17 cellular contexts compared by ENCODE assay signal in the genomic region with DNA sequence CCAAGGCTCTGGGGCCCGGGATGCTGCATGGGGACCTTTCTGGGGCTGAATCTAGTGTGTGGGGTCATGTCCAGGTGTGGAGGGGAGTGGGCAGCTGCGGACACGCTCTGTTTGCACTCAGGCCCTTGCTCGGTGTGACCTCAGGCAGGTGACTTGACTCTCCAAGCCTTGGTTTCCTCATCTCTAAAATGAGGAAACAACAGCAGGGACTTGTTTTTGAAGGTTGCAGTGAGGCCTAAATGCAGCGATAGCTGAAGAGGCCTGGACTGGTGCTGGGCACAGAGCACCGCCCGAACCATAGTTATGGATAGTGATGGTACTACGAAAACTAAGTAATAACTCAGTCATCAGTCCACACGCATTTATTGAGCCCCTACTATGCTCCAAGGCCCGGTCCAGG.
DNase-seq lines count a peak whose midpoint lies in the region; TF ChIP-seq lines count a peak whose summit lies in the region.
"Had no signal": no experiment of that assay in that cellular context is flagged by ENCODE, and none has a peak within 500 bp of the region (broad histone marks: within the 10 kb centered on the region; RNA-seq: fewer than 3 reads in every experiment).

No MANE protein-coding gene starts in this region.

- H3K23ac ChIP-seq in trophoblast cell (ENCODE audit: low read length): no peak overlapping the region

- no peak overlapping the region for H3K9ac ChIP-seq in trophoblast cell (ENCODE audit: low read length)

- H3K36me3 Mint-ChIP-seq in CD14-positive monocyte (peaks cover 3 to 5% of the 10 kb centered on the region in 2 donors), immature natural killer cell (peaks cover 5 to 9% (median 7%) of the 10 kb centered on the region in 3 donors)

- H3K4me1 Mint-ChIP-seq in CD14-positive monocyte (peaks cover 28% of the 10 kb centered on the region), immature natural killer cell (peaks cover 57 to 82% of the 10 kb centered on the region in 2 donors)

- H3K27ac ChIP-seq in HL-60 (replicated peaks): peak overlapping the region; percentile 55
- no peak overlapping the region for H3K27ac ChIP-seq in trophoblast cell (ENCODE audit: low read depth, low read length)
- H3K27ac ChIP-seq: SJSA1 had no signal

- H3K9me3 Mint-ChIP-seq in CD14-positive monocyte: peaks cover 0 to 2% (median 0%) of the 10 kb centered on the region in 7 donors
- no peaks in the 10 kb centered on the region for H3K9me3 Mint-ChIP-seq in immature natural killer cell

- WGBS in trophoblast cell (ENCODE audit: extremely low coverage, insufficient coverage, insufficient read length): no CpG with 5 or more reads among the region's 10 CpGs

- no peak overlapping the region for H2BK5ac ChIP-seq in trophoblast cell (ENCODE audit: low read depth, low read length, poor library complexity)

- no peak overlapping the region for H2BK120ac ChIP-seq in trophoblast cell (ENCODE audit: insufficient read depth, low read length, poor library complexity)

- peaks cover 0 to 2% of the 10 kb centered on the region in 2 experiments for H3K36me3 ChIP-seq in trophoblast cell (ENCODE audit: control insufficient read depth in 1 of 2, insufficient read depth in 2 of 2, low read length in 2 of 2)
- H3K36me3 ChIP-seq: SJSA1 had no signal

- H3K27me3 ChIP-seq in HL-60 (ENCODE audit: insufficient read depth, poor library complexity, severe bottlenecking) (no peaks in the 10 kb centered on the region), trophoblast cell (ENCODE audit: insufficient read depth, low read length) (no peaks in the 10 kb centered on the region)
- H3K27me3 ChIP-seq: SJSA1 had no signal

- intact Hi-C loops in CD14-positive monocyte (cut with micrococcal nuclease): no loop called here

- H2AFZ ChIP-seq in trophoblast cell (ENCODE audit: insufficient read depth, low read length, poor library complexity): no peak overlapping the region

- no peak overlapping the region for H3K4me2 ChIP-seq in trophoblast cell (ENCODE audit: low read length)

- peak; percentile 22 for DNase-seq in CD14-positive monocyte (ENCODE audit: low spot score)
- peak in 1 of 2 experiments; percentile 53 for DNase-seq in HL-60 (ENCODE audit: low read depth in 1 of 2, low spot score in 1 of 2)
- DNase-seq in immature natural killer cell: no peak
- DNase-seq in trophoblast cell: no peak
- DNase-seq in Kasumi-1 (lab: John Stamatoyannopoulos, UW): no peak
- no peak for DNase-seq in midbrain (lab: John Stamatoyannopoulos, UW)
- DNase-seq in NCI-H2196 (lab: John Stamatoyannopoulos, UW; ENCODE audit: unreplicated experiment): no peak
- DNase-seq: DND-41, GDM1, KG1, NCI-H1436, NCI-H2029 treated with DMSO at 0.1 percent for 48 hours, NCI-H2171 treated with DMSO at 0.1 percent for 48 hours, NCI-H774, RPMI8226 had no signal

- peaks cover 26% of the 10 kb centered on the region for H3K79me1 ChIP-seq in trophoblast cell (ENCODE audit: low read length)

- H3K9me3 ChIP-seq in trophoblast cell (ENCODE audit: insufficient read depth, low read depth, low read length): no peaks in the 10 kb centered on the region
- H3K9me3 ChIP-seq: SJSA1 had no signal

- no peak overlapping the region for H4K8ac ChIP-seq in trophoblast cell (ENCODE audit: low read depth, low read length)

- no peak overlapping the region for H3K18ac ChIP-seq in trophoblast cell (ENCODE audit: low read length)

- no peak overlapping the region for H2AK5ac ChIP-seq in trophoblast cell (ENCODE audit: low read length)

- no peak overlapping the region for H3K4me3 Mint-ChIP-seq in CD14-positive monocyte
- no peak overlapping the region for H3K4me3 Mint-ChIP-seq in immature natural killer cell
- H3K4me3 Mint-ChIP-seq: B cell had no signal

- H4K91ac ChIP-seq in trophoblast cell (ENCODE audit: low read depth, low read length): peak overlapping the region; percentile 6

- H3K27ac Mint-ChIP-seq in CD14-positive monocyte (no peak overlapping the region), immature natural killer cell (peak overlapping the region in 4 of 6 donors; percentile 57 to 87 (median 62))
- H3K27ac Mint-ChIP-seq: B cell had no signal

- H3K4me1 ChIP-seq in trophoblast cell (ENCODE audit: control insufficient read depth in 1 of 2, insufficient read depth in 2 of 2, low read length in 2 of 2): peaks cover 20 to 23% of the 10 kb centered on the region in 2 experiments
- H3K4me1 ChIP-seq: SJSA1 had no signal

- H2BK12ac ChIP-seq in trophoblast cell (ENCODE audit: low read length): peak overlapping the region; percentile 10

- peaks cover 0 to 2% (median 0%) of the 10 kb centered on the region in 3 donors for H3K27me3 Mint-ChIP-seq in CD14-positive monocyte (ENCODE audit: low read depth in 3 of 3)
- H3K27me3 Mint-ChIP-seq in immature natural killer cell (ENCODE audit: low read depth in 3 of 3): peaks cover 0 to 12% (median 1%) of the 10 kb centered on the region in 3 donors
- H3K27me3 Mint-ChIP-seq: B cell had no signal

- peaks cover 3% of the 10 kb centered on the region for H3K79me2 ChIP-seq in trophoblast cell (ENCODE audit: control insufficient read depth, insufficient read depth, low read length, poor library complexity)

- no peak overlapping the region for H3K4ac ChIP-seq in trophoblast cell (ENCODE audit: low read depth, low read length)

- TF ChIP-seq CTCF in CD14-positive monocyte (IDR thresholded peaks at IDR 0.05) (no peak), HL-60 (IDR thresholded peaks at IDR 0.05; ENCODE audit: insufficient read depth, low read length) (no peak)

- H4K12ac ChIP-seq in trophoblast cell (ENCODE audit: low read depth, low read length): no peak overlapping the region

- H3K4me3 ChIP-seq in HL-60 (replicated peaks; ENCODE audit: insufficient read depth, low read length) (no peak overlapping the region), trophoblast cell (ENCODE audit: low read depth, low read length) (no peak overlapping the region)
- H3K4me3 ChIP-seq: SJSA1 had no signal

- H3K14ac ChIP-seq in trophoblast cell (ENCODE audit: low read length): no peak overlapping the region

Comparison
In these comparisons a context has a peak if more than half of its experiments do, and no peak if none do; other contexts are left out.
1. H3K27ac Mint-ChIP-seq: peak in immature natural killer cell (4 of 6); none in CD14-positive monocyte (0 of 7).